In the genomic region with DNA sequence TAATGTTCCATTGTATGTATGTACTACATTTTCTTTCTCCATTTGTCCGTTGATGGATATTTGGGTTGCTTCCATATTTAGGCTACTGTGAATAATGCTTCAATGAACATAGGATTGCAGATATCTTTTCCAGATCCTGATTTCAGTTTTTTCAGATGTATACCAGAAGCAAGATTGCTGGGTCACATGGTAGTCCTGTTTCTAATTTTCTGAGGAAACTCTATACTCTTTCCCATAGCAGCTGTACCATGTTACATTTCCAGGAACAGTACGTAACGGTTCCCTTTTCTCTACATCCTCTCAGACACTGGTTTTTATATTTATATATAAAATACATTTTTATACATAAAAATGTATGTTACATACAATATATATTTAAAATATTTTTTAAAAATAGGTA, we compare ENCODE assay signal across 20 cellular contexts.
DNase-seq lines count a peak whose midpoint lies in the region; ATAC-seq, FAIRE-seq and TF ChIP-seq lines count a peak whose summit lies in the region.
"Had no signal": no experiment of that assay in that cellular context is flagged by ENCODE, and none has a peak within 500 bp of the region (broad histone marks: within the 10 kb centered on the region; RNA-seq: fewer than 3 reads in every experiment).

No MANE protein-coding gene starts in this region.

- no peak for TF ChIP-seq POLR2A in thyroid gland (IDR thresholded peaks at IDR 0.05)

- H3K79me2 ChIP-seq in DOHH2 (ENCODE audit: control insufficient read depth, low read length), result no peaks in the 10 kb centered on the region
- H3K79me2 ChIP-seq in OCI-LY1 (ENCODE audit: insufficient read depth, low read length), result no peaks in the 10 kb centered on the region

- no peak overlapping the region for H2AFZ ChIP-seq in OCI-LY1 (ENCODE audit: low read length)

- H3K4me2 ChIP-seq in DOHH2 (ENCODE audit: low read length) (peak overlapping the region; percentile 89), OCI-LY1 (ENCODE audit: low read length) (peak overlapping the region; percentile 44)

- no peaks in the 10 kb centered on the region for H3K27me3 Mint-ChIP-seq in type B pancreatic cell

- DNase-seq in type B pancreatic cell (ENCODE audit: extremely low spot score, unreplicated experiment) (no peak), NCI-H128 (lab: John Stamatoyannopoulos, UW; ENCODE audit: unreplicated experiment) (no peak), thyroid gland (no peak)
- DNase-seq: ACHN; CD8-positive, alpha-beta memory T cell; NCI-H1105 treated with DMSO at 0.1 percent for 48 hours; NCI-H1694; NCI-H2081; NCI-H2171; OCI-M1 had no signal

- H3K4me1 ChIP-seq in DOHH2 (ENCODE audit: control insufficient read depth, low read length) (peaks cover 62% of the 10 kb centered on the region), OCI-LY1 (ENCODE audit: insufficient read depth, low read length, severe bottlenecking) (peaks cover 58% of the 10 kb centered on the region), thyroid gland (peaks cover 0 to 12% of the 10 kb centered on the region in 2 donors)

- H3K9me3 ChIP-seq in DOHH2 (ENCODE audit: control insufficient read depth, insufficient read depth, low read length) (no peaks in the 10 kb centered on the region), OCI-LY1 (ENCODE audit: low read length) (no peaks in the 10 kb centered on the region), thyroid gland (no peaks in the 10 kb centered on the region)
- H3K9me3 ChIP-seq: SJSA1 had no signal

- no peaks in the 10 kb centered on the region for H3K9me2 ChIP-seq in DOHH2 (replicated peaks; ENCODE audit: control insufficient read depth, low read length)
- H3K9me2 ChIP-seq in OCI-LY1 (ENCODE audit: low read depth, low read length), result no peaks in the 10 kb centered on the region

- H3K4me3 ChIP-seq in DOHH2 (ENCODE audit: low read length), result peak overlapping the region; percentile 66
- no peak overlapping the region for H3K4me3 ChIP-seq in OCI-LY1 (ENCODE audit: low read depth, low read length, poor library complexity, severe bottlenecking)
- no peak overlapping the region for H3K4me3 ChIP-seq in thyroid gland (replicated peaks in 1 of 3)
- H3K4me3 ChIP-seq: BLaER1 treated with 17β-estradiol and CSF1 and Interleukin-3, amounts not matched to agents 10 nM and 100 nM; K562; SJSA1 had no signal

- H3K36me3 Mint-ChIP-seq in type B pancreatic cell, result no peaks in the 10 kb centered on the region
- H3K36me3 Mint-ChIP-seq: CD8-positive, alpha-beta memory T cell had no signal

- intact Hi-C loops in thyroid gland (cut with DNase I), result no loop called here

- peak overlapping the region; percentile 90 for H3K27ac ChIP-seq in DOHH2 (ENCODE audit: low read depth, low read length)
- peak overlapping the region; percentile 93 for H3K27ac ChIP-seq in OCI-LY1 (ENCODE audit: low read depth, low read length, poor library complexity, severe bottlenecking)
- H3K27ac ChIP-seq in thyroid gland, result no peak overlapping the region
- H3K27ac ChIP-seq: SJSA1 had no signal

- ATAC-seq in HG03280 (IDR thresholded peaks at IDR 0.05; ENCODE audit: unreplicated experiment), result no peak
- ATAC-seq: HepG2, K562, Right ventricle myocardium inferior had no signal

- peak overlapping the region; percentile 47; the same call in 1 of the 2 replicates for H3K9ac ChIP-seq in OCI-LY1 (ENCODE audit: low read length)

- H3K27me3 ChIP-seq in DOHH2 (ENCODE audit: control insufficient read depth, low read length) (no peaks in the 10 kb centered on the region), OCI-LY1 (ENCODE audit: insufficient read depth, low read length) (no peaks in the 10 kb centered on the region), thyroid gland (no peaks in the 10 kb centered on the region)
- H3K27me3 ChIP-seq: BLaER1 treated with 17β-estradiol and CSF1 and Interleukin-3, amounts not matched to agents 10 nM and 100 nM; SJSA1 had no signal

- FAIRE-seq in colon (lab: Jason Lieb, UNC), result peak; percentile 81
- FAIRE-seq: H54, HepG2, K562 had no signal

- H4K20me1 ChIP-seq in DOHH2 (ENCODE audit: control insufficient read depth, insufficient read depth, low read depth, low read length) (no peaks in the 10 kb centered on the region), OCI-LY1 (ENCODE audit: insufficient read depth, low read length) (no peaks in the 10 kb centered on the region)
- H4K20me1 ChIP-seq: BLaER1 treated with 17β-estradiol and CSF1 and Interleukin-3, amounts not matched to agents 10 nM and 100 nM had no signal

- peaks cover 15% of the 10 kb centered on the region for H3K4me1 Mint-ChIP-seq in type B pancreatic cell (ENCODE audit: unreplicated experiment)

- H3K9me3 Mint-ChIP-seq in type B pancreatic cell, result peaks cover 8% of the 10 kb centered on the region
- H3K9me3 Mint-ChIP-seq: CD8-positive, alpha-beta memory T cell had no signal

- H3K36me3 ChIP-seq in DOHH2 (ENCODE audit: control insufficient read depth, low read length) (no peaks in the 10 kb centered on the region), OCI-LY1 (ENCODE audit: insufficient read depth, low read length) (no peaks in the 10 kb centered on the region), thyroid gland (no peaks in the 10 kb centered on the region)
- H3K36me3 ChIP-seq: BLaER1 treated with 17β-estradiol and CSF1 and Interleukin-3, amounts not matched to agents 10 nM and 100 nM; SJSA1 had no signal

- no peak overlapping the region for H3K27ac Mint-ChIP-seq in type B pancreatic cell
- H3K27ac Mint-ChIP-seq: CD8-positive, alpha-beta memory T cell had no signal

- peaks cover 34% of the 10 kb centered on the region for H3F3A ChIP-seq in DOHH2 (ENCODE audit: control insufficient read depth, insufficient read depth)
- H3F3A ChIP-seq in OCI-LY1 (ENCODE audit: insufficient read depth, low read length), result peaks cover 8% of the 10 kb centered on the region

- WGBS in thyroid gland, 2 donors, result 81 to 83% methylated on average over 3 of the region's 3 CpGs

- TF ChIP-seq CTCF in DOHH2 (IDR thresholded peaks at IDR 0.05; ENCODE audit: low read depth, low read length, poor library complexity, severe bottlenecking) (no peak), OCI-LY1 (IDR thresholded peaks at IDR 0.05; ENCODE audit: low read length) (no peak), type B pancreatic cell (conservative IDR thresholded peaks at IDR 0.05) (no peak), thyroid gland (IDR thresholded peaks at IDR 0.05) (no peak)

- peak overlapping the region; percentile 16 for H3K4me3 Mint-ChIP-seq in type B pancreatic cell
- H3K4me3 Mint-ChIP-seq: CD8-positive, alpha-beta memory T cell had no signal

Comparison
In these comparisons a context has a peak if more than half of its experiments do, and no peak if none do; other contexts are left out.
1. H3K27ac ChIP-seq: peak in DOHH2 (single experiment) and OCI-LY1 (single experiment); none in thyroid gland (0 of 3).